ENCODE assay signal across 8 cellular contexts in the genomic region with DNA sequence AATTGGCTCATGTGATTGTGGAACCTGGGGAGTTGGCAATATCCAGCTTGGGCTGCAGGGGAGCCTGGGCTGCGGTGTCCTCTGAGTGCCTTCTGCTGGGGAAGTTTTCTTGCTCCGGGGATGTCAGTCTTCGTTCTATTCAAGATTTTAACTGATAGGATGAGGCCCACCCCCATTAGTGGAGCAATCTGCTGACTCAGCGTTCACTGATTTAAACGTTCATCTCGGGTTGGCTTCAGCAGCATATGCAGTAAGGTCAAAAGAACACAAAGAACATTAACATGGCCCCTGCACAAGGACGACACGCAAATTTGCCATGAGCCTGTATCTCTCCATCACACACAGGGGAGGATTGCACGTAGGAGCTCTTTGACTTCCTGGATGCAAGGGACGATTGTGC.
"Had no signal": no experiment of that assay in that cellular context is flagged by ENCODE, and none has a peak within 500 bp of the region (broad histone marks: within the 10 kb centered on the region; RNA-seq: fewer than 3 reads in every experiment).

No MANE protein-coding gene starts in this region.

- FAIRE-seq: H54 had no signal

- DNase-seq: GM23248, GOT3, H9, HCEC 1CT, Kasumi-1, KG1 had no signal

- H2AFZ ChIP-seq: GM23248 had no signal

- H3K27ac ChIP-seq: GM23248, HL-60 had no signal

- H3K4me3 ChIP-seq: GM23248 had no signal

- H3K9ac ChIP-seq: GM23248 had no signal
